Comparison of ENCODE assay signal across 14 cellular contexts in the genomic region with DNA sequence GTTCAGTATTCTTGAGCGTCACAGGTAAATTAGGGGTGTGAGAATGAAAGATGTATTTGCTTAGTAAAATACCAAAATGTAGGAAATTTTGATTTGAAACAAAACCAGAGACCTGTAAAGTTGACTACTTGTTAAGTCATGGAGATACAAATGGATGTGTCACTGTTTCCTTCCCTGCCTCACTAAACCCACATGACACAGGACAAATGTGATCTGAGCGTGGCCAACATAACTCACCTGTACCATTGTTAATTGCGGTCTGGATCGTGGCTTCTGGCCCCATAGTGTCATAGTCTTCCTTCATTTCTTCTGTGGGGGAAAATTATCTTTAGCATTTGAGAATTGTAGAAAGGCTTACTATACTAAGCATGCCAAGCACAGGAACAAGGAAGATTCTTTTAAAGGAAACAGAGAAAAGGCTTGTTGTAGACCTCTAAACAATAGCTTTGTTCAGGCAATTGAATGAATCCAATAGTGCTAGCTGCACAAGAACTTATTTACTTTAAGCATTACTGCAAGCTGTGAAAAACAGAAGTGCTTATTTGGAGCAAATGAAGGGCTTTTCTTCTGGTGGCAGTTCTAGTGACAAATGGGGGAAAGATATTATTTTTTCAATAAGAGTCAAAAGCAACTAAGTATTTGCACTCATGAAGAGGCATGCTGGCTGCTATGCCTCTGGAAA.
DNase-seq lines count a peak whose midpoint lies in the region; ATAC-seq and TF ChIP-seq lines count a peak whose summit lies in the region.
"Had no signal": no experiment of that assay in that cellular context is flagged by ENCODE, and none has a peak within 500 bp of the region (broad histone marks: within the 10 kb centered on the region; RNA-seq: fewer than 3 reads in every experiment).

No MANE protein-coding gene starts in this region.

- no peaks in the 10 kb centered on the region for H3K9me3 Mint-ChIP-seq in CD14-positive monocyte

- DNase-seq in CD14-positive monocyte (ENCODE audit: low spot score) = no peak
- DNase-seq in IMR-90 = no peak
- peak; percentile 76 for DNase-seq in foreskin melanocyte
- no peak for DNase-seq in spleen
- no peak for DNase-seq in stimulated activated naive CD4-positive, alpha-beta T cell (lab: John Stamatoyannopoulos, UW)
- DNase-seq: activated effector memory CD4-positive, alpha-beta T cell treated with anti-CD3 and anti-CD28 coated beads, Interleukin-2, amount 50 U/mL, for 16 hours; CD4-positive, alpha-beta memory T cell; H7; left lung; NCI-H1930 had no signal

- peak overlapping the region; percentile 54 to 91 (median 82) for H3K27ac Mint-ChIP-seq in CD14-positive monocyte
- H3K27ac Mint-ChIP-seq: CD4-positive, alpha-beta memory T cell had no signal

- no peak overlapping the region for H2AK9ac ChIP-seq in IMR-90 (replicated peaks; ENCODE audit: low read depth, low read length, poor library complexity)

- TF ChIP-seq POLR2A in IMR-90 (IDR thresholded peaks at IDR 0.05; ENCODE audit: low read depth, low read length) = no peak
- TF ChIP-seq POLR2A in spleen (IDR thresholded peaks at IDR 0.05) = no peak

- no peaks in the 10 kb centered on the region for H3K27me3 Mint-ChIP-seq in CD14-positive monocyte (ENCODE audit: low read depth in 3 of 3)

- H3K4me1 ChIP-seq in IMR-90 (ENCODE audit: control insufficient read depth, insufficient read depth, low read length) (peaks cover 3% of the 10 kb centered on the region), spleen (peaks cover 28 to 78% (median 57%) of the 10 kb centered on the region in 6 donors)

- intact Hi-C loops in CD14-positive monocyte (cut with micrococcal nuclease) = no loop called here
- intact Hi-C loops in IMR-90 (cut with micrococcal nuclease) = no loop called here
- intact Hi-C loops in spleen (cut with DNase I; ENCODE audit: low total_unique reads) = no loop called here

- no peak overlapping the region for H2BK120ac ChIP-seq in IMR-90 (ENCODE audit: low read depth, low read length)

- no peak overlapping the region for H4K91ac ChIP-seq in IMR-90 (ENCODE audit: insufficient read depth, low read depth, low read length)

- H3K4me1 Mint-ChIP-seq in CD14-positive monocyte = peaks cover 67% of the 10 kb centered on the region
- H3K4me1 Mint-ChIP-seq: CD4-positive, alpha-beta memory T cell had no signal

- H2BK20ac ChIP-seq in IMR-90 (ENCODE audit: low read depth, low read length) = no peak overlapping the region

- in situ Hi-C loops in IMR-90 (cut with MboI; ENCODE audit: low sequenced_read_pairs) = no loop called here

- no peak overlapping the region for H2AFZ ChIP-seq in IMR-90 (replicated peaks; ENCODE audit: low read length, poor library complexity)

- peaks cover 13 to 18% of the 10 kb centered on the region in 2 experiments for H3K79me1 ChIP-seq in IMR-90 (ENCODE audit: low read depth in 1 of 2, low read length in 2 of 2)

- H3K4ac ChIP-seq in IMR-90 (ENCODE audit: low read depth, low read length) = no peak overlapping the region

- no peak overlapping the region for H3K4me3 Mint-ChIP-seq in CD14-positive monocyte
- H3K4me3 Mint-ChIP-seq: CD4-positive, alpha-beta memory T cell had no signal

- H3K27me3 ChIP-seq in IMR-90 (ENCODE audit: control insufficient read depth, insufficient read depth, low read length) (no peaks in the 10 kb centered on the region), spleen (replicated peaks in 1 of 7) (no peaks in the 10 kb centered on the region)
- H3K27me3 ChIP-seq: cardiac muscle cell, left lung, SJSA1 had no signal

- POLR2A ChIA-PET in IMR-90 (lab: Charles Lee; ENCODE audit: unreplicated experiment) = interaction anchor here (0.6 kb wide), 1 partner anchor 237 kb away, joined by 3 read pairs; no protein-coding TSS in a partner anchor

- no peak overlapping the region for H2BK15ac ChIP-seq in IMR-90 (ENCODE audit: low read depth, low read length)

- peak overlapping the region; percentile 68; the same call in 1 of the 2 replicates for H2AK5ac ChIP-seq in IMR-90 (ENCODE audit: low read depth, low read length)

- CTCF ChIA-PET in IMR-90 (lab: Yijun Ruan, JAX) = no interaction called here

- H3K18ac ChIP-seq in IMR-90 (ENCODE audit: low read depth, low read length) = no peak overlapping the region

- H3K4me3 ChIP-seq in IMR-90 (ENCODE audit: insufficient read depth, low read depth, low read length) (no peak overlapping the region), spleen (no peak overlapping the region)
- H3K4me3 ChIP-seq: cardiac muscle cell, left lung, SJSA1 had no signal

- dilution Hi-C loops in IMR-90 (cut with HindIII; ENCODE audit: low sequenced_read_pairs, unreplicated experiment) = no loop called here

- no peak overlapping the region for H3K4me2 ChIP-seq in IMR-90 (ENCODE audit: low read depth, low read length)

- peaks cover 75 to 84% of the 10 kb centered on the region in 2 donors for H3K36me3 Mint-ChIP-seq in CD14-positive monocyte
- H3K36me3 Mint-ChIP-seq: CD4-positive, alpha-beta memory T cell had no signal

- H3K23ac ChIP-seq in IMR-90 (ENCODE audit: low read depth, low read length) = no peak overlapping the region

- no peaks in the 10 kb centered on the region for H3K9me3 ChIP-seq in IMR-90 (ENCODE audit: control insufficient read depth, insufficient read depth, low read length)
- H3K9me3 ChIP-seq in spleen = no peaks in the 10 kb centered on the region
- H3K9me3 ChIP-seq: left lung, SJSA1 had no signal

- no peak overlapping the region for H3K9ac ChIP-seq in IMR-90 (ENCODE audit: low read depth, low read length)

- no TSS peak for BruUV-seq in IMR-90 (replicated peaks; lab: Mats Ljungman, UMichigan)

- H3K27ac ChIP-seq in IMR-90 (ENCODE audit: insufficient read depth, low read length) (no peak overlapping the region), spleen (peak overlapping the region in 7 of 8 donors; percentile 11 to 86 (median 83))
- H3K27ac ChIP-seq: cardiac muscle cell, SJSA1 had no signal

- no peak overlapping the region for H2BK5ac ChIP-seq in IMR-90 (ENCODE audit: low read depth, low read length, poor library complexity, severe bottlenecking)

- no peak overlapping the region for H3K56ac ChIP-seq in IMR-90 (ENCODE audit: extremely low read depth, insufficient read depth, low read length)

- TF ChIP-seq RAD21 in IMR-90 (IDR thresholded peaks at IDR 0.05; ENCODE audit: low read length) = no peak

- no peak overlapping the region for H4K8ac ChIP-seq in IMR-90 (ENCODE audit: low read depth in 2 of 2, low read length in 2 of 2)

- H3K36me3 ChIP-seq in IMR-90 (ENCODE audit: control insufficient read depth, insufficient read depth, low read length) (peaks cover 19% of the 10 kb centered on the region), spleen (peaks cover 0 to 79% (median 14%) of the 10 kb centered on the region in 6 donors)
- H3K36me3 ChIP-seq: cardiac muscle cell had no signal

- H3K14ac ChIP-seq in IMR-90 (replicated peaks; ENCODE audit: low read depth, low read length) = no peak overlapping the region

- ATAC-seq in IMR-90 (ENCODE audit: low read depth) = no peak
- ATAC-seq in GM19328 (IDR thresholded peaks at IDR 0.05; ENCODE audit: unreplicated experiment) = no peak
- ATAC-seq in HG03439 (IDR thresholded peaks at IDR 0.05; ENCODE audit: unreplicated experiment) = no peak
- ATAC-seq: left lung had no signal

- TF ChIP-seq CTCF in CD14-positive monocyte (IDR thresholded peaks at IDR 0.05) (no peak), IMR-90 (conservative IDR thresholded peaks at IDR 0.05; ENCODE audit: low read depth, low read length) (no peak), spleen (IDR thresholded peaks at IDR 0.05 in 8 of 11, conservative IDR thresholded peaks at IDR 0.05 in 3 of 11) (no peak)

- H4K20me1 ChIP-seq in IMR-90 (ENCODE audit: insufficient read depth, low read length) = peaks cover 5% of the 10 kb centered on the region; the same call in 1 of the 2 replicates

- H4K5ac ChIP-seq in IMR-90 (ENCODE audit: low read depth, low read length) = no peak overlapping the region

- WGBS in IMR-90 (ENCODE audit: extremely low coverage in 2 of 2, insufficient read length in 1 of 2), 2 experiments = no CpG with 5 or more reads among the region's 4 CpGs
- WGBS in spleen, 5 donors = 80 to 89% (median 84%) methylated on average over 4 of the region's 4 CpGs

- H3K9me1 ChIP-seq in IMR-90 (ENCODE audit: insufficient read depth, low read length) = no peaks in the 10 kb centered on the region

TF ChIP-seq in IMR-90, 13 proteins besides CTCF, POLR2A, EP300 and RAD21:
- TF ChIP-seq, protein P1, sequence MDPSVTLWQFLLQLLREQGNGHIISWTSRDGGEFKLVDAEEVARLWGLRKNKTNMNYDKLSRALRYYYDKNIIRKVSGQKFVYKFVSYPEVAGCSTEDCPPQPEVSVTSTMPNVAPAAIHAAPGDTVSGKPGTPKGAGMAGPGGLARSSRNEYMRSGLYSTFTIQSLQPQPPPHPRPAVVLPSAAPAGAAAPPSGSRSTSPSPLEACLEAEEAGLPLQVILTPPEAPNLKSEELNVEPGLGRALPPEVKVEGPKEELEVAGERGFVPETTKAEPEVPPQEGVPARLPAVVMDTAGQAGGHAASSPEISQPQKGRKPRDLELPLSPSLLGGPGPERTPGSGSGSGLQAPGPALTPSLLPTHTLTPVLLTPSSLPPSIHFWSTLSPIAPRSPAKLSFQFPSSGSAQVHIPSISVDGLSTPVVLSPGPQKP (IDR thresholded peaks at IDR 0.05; ENCODE audit: borderline replicate concordance, low read depth, low read length) = no peak
- TF ChIP-seq MXI1 (IDR thresholded peaks at IDR 0.05; ENCODE audit: borderline replicate concordance, low read depth, low read length) (no peak), BHLHE40 (IDR thresholded peaks at IDR 0.05; ENCODE audit: low read depth, low read length) (no peak), RFX5 (IDR thresholded peaks at IDR 0.05; ENCODE audit: low read depth, low read length) (no peak), CEBPB (IDR thresholded peaks at IDR 0.05; ENCODE audit: low read depth, low read length) (no peak), SMC3 (IDR thresholded peaks at IDR 0.05; ENCODE audit: low read depth, low read length) (no peak), RCOR1 (IDR thresholded peaks at IDR 0.05; ENCODE audit: insufficient replicate concordance, low read length) (no peak), FOS (IDR thresholded peaks at IDR 0.05; ENCODE audit: low read depth, low read length) (no peak), CHD1 (IDR thresholded peaks at IDR 0.05; ENCODE audit: low read depth, low read length) (no peak), MAZ (IDR thresholded peaks at IDR 0.05; ENCODE audit: borderline replicate concordance, low read depth, low read length) (no peak)
- TF ChIP-seq, protein P2, sequence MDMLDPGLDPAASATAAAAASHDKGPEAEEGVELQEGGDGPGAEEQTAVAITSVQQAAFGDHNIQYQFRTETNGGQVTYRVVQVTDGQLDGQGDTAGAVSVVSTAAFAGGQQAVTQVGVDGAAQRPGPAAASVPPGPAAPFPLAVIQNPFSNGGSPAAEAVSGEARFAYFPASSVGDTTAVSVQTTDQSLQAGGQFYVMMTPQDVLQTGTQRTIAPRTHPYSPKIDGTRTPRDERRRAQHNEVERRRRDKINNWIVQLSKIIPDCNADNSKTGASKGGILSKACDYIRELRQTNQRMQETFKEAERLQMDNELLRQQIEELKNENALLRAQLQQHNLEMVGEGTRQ (IDR thresholded peaks at IDR 0.05; ENCODE audit: low read depth, low read length) = no peak
